Comparison of ENCODE assay signal across 18 cellular contexts in genomic region chr7:13288516-13288915, GRCh38.
DNase-seq lines count a peak whose midpoint lies in the region; FAIRE-seq and TF ChIP-seq lines count a peak whose summit lies in the region.
"Had no signal": no experiment of that assay in that cellular context is flagged by ENCODE, and none has a peak within 500 bp of the region (broad histone marks: within the 10 kb centered on the region; RNA-seq: fewer than 3 reads in every experiment).

No MANE protein-coding gene starts in this region.

- TF ChIP-seq EP300 in SK-N-SH (IDR thresholded peaks at IDR 0.05; ENCODE audit: borderline replicate concordance in 1 of 2, low read depth in 1 of 2, low read length in 1 of 2): no peak

- in situ Hi-C loops in GM23248 (cut with MboI): loop anchor here (10.0 to 25.0 kb wide), 3 partner anchors 424 to 1386 kb away; no protein-coding TSS in a partner anchor

- no peak for TF ChIP-seq POLR2A in Peyer's patch (IDR thresholded peaks at IDR 0.05)

- H3K9me2 ChIP-seq in GM23248 (ENCODE audit: insufficient read depth) (no peaks in the 10 kb centered on the region), SK-N-SH (no peaks in the 10 kb centered on the region)

- H2AFZ ChIP-seq in GM23248 (no peak overlapping the region), SK-N-SH (ENCODE audit: low read depth) (no peak overlapping the region)

- H3K27me3 ChIP-seq in GM23248 (replicated peaks; ENCODE audit: insufficient read depth) (no peaks in the 10 kb centered on the region), bronchial epithelial cell (ENCODE audit: control insufficient read depth, insufficient read depth, low read length) (no peaks in the 10 kb centered on the region), SK-N-SH (ENCODE audit: insufficient read depth) (no peaks in the 10 kb centered on the region), Peyer's patch (no peaks in the 10 kb centered on the region)
- H3K27me3 ChIP-seq: SJCRH30 had no signal

- no peaks in the 10 kb centered on the region for H3K9me3 ChIP-seq in GM23248 (ENCODE audit: low read depth)
- no peaks in the 10 kb centered on the region for H3K9me3 ChIP-seq in SK-N-SH
- no peaks in the 10 kb centered on the region for H3K9me3 ChIP-seq in Peyer's patch
- H3K9me3 ChIP-seq: HAP-1, SJCRH30 had no signal

- no peak for TF ChIP-seq RAD21 in SK-N-SH (IDR thresholded peaks at IDR 0.05; ENCODE audit: low read length)

- H3K9ac ChIP-seq in GM23248: no peak overlapping the region
- no peak overlapping the region for H3K9ac ChIP-seq in SK-N-SH

- no peaks in the 10 kb centered on the region for H3K36me3 ChIP-seq in GM23248 (ENCODE audit: low read depth)
- H3K36me3 ChIP-seq in bronchial epithelial cell (ENCODE audit: control insufficient read depth, insufficient read depth, low read length): no peaks in the 10 kb centered on the region
- H3K36me3 ChIP-seq in SK-N-SH (replicated peaks in 1 of 2; ENCODE audit: control insufficient read depth in 1 of 2, insufficient read depth in 2 of 2, low read length in 1 of 2): no peaks in the 10 kb centered on the region
- no peaks in the 10 kb centered on the region for H3K36me3 ChIP-seq in Peyer's patch
- H3K36me3 ChIP-seq: HAP-1, SJCRH30 had no signal

- CTCF ChIA-PET in SK-N-SH (lab: Yijun Ruan, JAX): no interaction called here

- H3K27ac ChIP-seq in GM23248 (no peak overlapping the region), SK-N-SH (ENCODE audit: low read depth in 2 of 2, low read length in 1 of 2) (no peak overlapping the region), Peyer's patch (no peak overlapping the region)
- H3K27ac ChIP-seq: SJCRH30 had no signal

- H3K4me2 ChIP-seq in GM23248 (ENCODE audit: unreplicated experiment): peak overlapping the region; percentile 40
- no peak overlapping the region for H3K4me2 ChIP-seq in SK-N-SH

- no peaks in the 10 kb centered on the region for H3K79me2 ChIP-seq in GM23248 (ENCODE audit: insufficient read depth)
- no peaks in the 10 kb centered on the region for H3K79me2 ChIP-seq in SK-N-SH (ENCODE audit: insufficient read depth)

- H3K4me1 ChIP-seq in GM23248 (ENCODE audit: insufficient read depth): peaks cover 28% of the 10 kb centered on the region
- peaks cover 0 to 3% of the 10 kb centered on the region in 2 experiments; a peak in 2 of 4 replicates for H3K4me1 ChIP-seq in SK-N-SH (ENCODE audit: control insufficient read depth in 1 of 2, insufficient read depth in 2 of 2, low read depth in 1 of 2, low read length in 1 of 2)
- H3K4me1 ChIP-seq in Peyer's patch: no peaks in the 10 kb centered on the region
- H3K4me1 ChIP-seq: HAP-1, SJCRH30 had no signal

- DNase-seq in GM23248: peak; percentile 45
- peak; percentile 19 for DNase-seq in NCI-H69 (lab: John Stamatoyannopoulos, UW)
- peak; percentile 67 for DNase-seq in bronchial epithelial cell (ENCODE audit: low read depth)
- DNase-seq in iris pigment epithelial cell (ENCODE audit: low read depth): peak; percentile 9
- no peak for DNase-seq in NCI-H1105 (lab: John Stamatoyannopoulos, UW)
- DNase-seq in SK-N-SH: no peak
- DNase-seq in NCI-H128 (lab: John Stamatoyannopoulos, UW; ENCODE audit: unreplicated experiment): no peak
- no peak for DNase-seq in Peyer's patch
- DNase-seq: AML-193, GDM1, NCI-H1436, NCI-H1930, NCI-H510A, NCI-H748 treated with DMSO at 0.1 percent for 48 hours, SJCRH30, T-helper 1 cell had no signal

- POLR2A ChIA-PET in SK-N-SH (lab: Yijun Ruan, JAX): no interaction called here

- no peak for FAIRE-seq in bronchial epithelial cell (lab: Jason Lieb, UNC)
- FAIRE-seq: RCC 7860 had no signal

- 0 out of 2 replicates have a peak, but pooled peaks cover 3% of the 10 kb centered on the region for H3F3A ChIP-seq in GM23248 (ENCODE audit: insufficient read depth)
- H3F3A ChIP-seq in SK-N-SH (replicated peaks; ENCODE audit: insufficient read depth): no peaks in the 10 kb centered on the region

- H3K4me3 ChIP-seq in GM23248 (no peak overlapping the region), bronchial epithelial cell (ENCODE audit: low read depth, low read length) (no peak overlapping the region), SK-N-SH (ENCODE audit: low read depth in 2 of 2, low read length in 1 of 2) (no peak overlapping the region), Peyer's patch (no peak overlapping the region)
- H3K4me3 ChIP-seq: HAP-1, SJCRH30 had no signal

- H4K20me1 ChIP-seq in GM23248 (ENCODE audit: insufficient read depth) (no peaks in the 10 kb centered on the region), SK-N-SH (ENCODE audit: insufficient read depth) (no peaks in the 10 kb centered on the region)

- no peak for TF ChIP-seq CTCF in bronchial epithelial cell (IDR thresholded peaks at IDR 0.05; ENCODE audit: insufficient read depth, low read length, severe bottlenecking)
- no peak for TF ChIP-seq CTCF in SK-N-SH (IDR thresholded peaks at IDR 0.05)
- no peak for TF ChIP-seq CTCF in Peyer's patch (IDR thresholded peaks at IDR 0.05)

TF ChIP-seq in SK-N-SH, 30 proteins besides CTCF, POLR2A, EP300 and RAD21:
- TF ChIP-seq NFIC (IDR thresholded peaks at IDR 0.05; ENCODE audit: borderline replicate concordance) (no peak), YY1 (IDR thresholded peaks at IDR 0.05; ENCODE audit: low read depth) (no peak), FOXM1 (IDR thresholded peaks at IDR 0.05; ENCODE audit: low read depth) (no peak), JUND (IDR thresholded peaks at IDR 0.05) (no peak), SMC3 (IDR thresholded peaks at IDR 0.05; ENCODE audit: low read depth, low read length) (no peak), REST (IDR thresholded peaks at IDR 0.05; ENCODE audit: low read depth, low read length) (no peak), TAF1 (IDR thresholded peaks at IDR 0.05; ENCODE audit: borderline replicate concordance, low read depth, low read length) (no peak), ELF1 (IDR thresholded peaks at IDR 0.05) (no peak), MAX (IDR thresholded peaks at IDR 0.05; ENCODE audit: low read depth) (no peak), EZH2phosphoT487 (IDR thresholded peaks at IDR 0.05; ENCODE audit: borderline replicate concordance, low read depth) (no peak), CHD2 (IDR thresholded peaks at IDR 0.05; ENCODE audit: low read length, partially characterized antibody) (no peak), FOXJ3 (CRISPR knock-in tag; IDR thresholded peaks at IDR 0.05) (no peak), PBX3 (IDR thresholded peaks at IDR 0.05) (no peak), GATA2 (CRISPR knock-in tag; IDR thresholded peaks at IDR 0.05) (no peak), TEAD4 (IDR thresholded peaks at IDR 0.05; ENCODE audit: borderline replicate concordance, insufficient read depth) (no peak), NRF1 (IDR thresholded peaks at IDR 0.05; ENCODE audit: low read depth, low read length) (no peak)
TF ChIP-seq in SK-N-SH: peak in this region for 0.

Comparison
In these comparisons a context has a peak if more than half of its experiments do, and no peak if none do; other contexts are left out.
1. DNase-seq: peak in GM23248 (single experiment), NCI-H69 (single experiment), bronchial epithelial cell (single experiment) and iris pigment epithelial cell (single experiment); none in NCI-H1105 (single experiment), SK-N-SH (single experiment), NCI-H128 (single experiment) and Peyer's patch (0 of 3).